Comparison of ENCODE assay signal across 18 cellular contexts in the genomic region with DNA sequence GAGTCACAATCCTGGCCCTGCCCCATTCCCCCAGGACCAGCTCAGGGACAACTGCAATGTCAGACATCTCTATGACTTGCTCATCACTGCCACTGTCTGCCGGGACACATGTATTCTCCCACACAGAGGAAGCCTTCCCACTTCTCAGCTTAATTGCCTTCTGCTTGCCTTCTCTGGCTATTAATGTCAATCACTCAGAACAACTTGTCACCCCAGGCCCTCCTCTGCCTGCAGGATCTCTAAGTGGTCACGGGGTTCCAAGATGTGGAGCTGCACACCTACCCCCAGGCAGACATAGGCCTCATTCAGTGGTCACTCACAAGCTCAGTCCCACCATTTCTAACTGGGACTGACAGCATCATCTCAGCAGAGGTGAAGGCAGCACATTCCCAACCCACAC.
"Had no signal": no experiment of that assay in that cellular context is flagged by ENCODE, and none has a peak within 500 bp of the region (broad histone marks: within the 10 kb centered on the region; RNA-seq: fewer than 3 reads in every experiment).

No MANE protein-coding gene starts in this region.

- H3K36me3 ChIP-seq: pancreas, right lobe of liver, suprapubic skin, thyroid gland, upper lobe of left lung, vagina had no signal

- H3K4me1 ChIP-seq: suprapubic skin, vagina had no signal

- H3K4me3 Mint-ChIP-seq: endodermal cell; mesothelial cell of epicardium; natural killer cell; stimulated activated effector memory CD8-positive, alpha-beta T cell treated with anti-CD3 and anti-CD28 coated beads, Interleukin-12 subunit alpha, Interleukin-12 subunit beta, amount 100 ng/mL, for 72 hours had no signal

- H3K4me3 ChIP-seq: hepatocyte, pancreas, right lobe of liver, suprapubic skin, thyroid gland, upper lobe of left lung, vagina had no signal

- H3K9me3 ChIP-seq: pancreas, right lobe of liver, suprapubic skin, thyroid gland, upper lobe of left lung, vagina had no signal

- H3K27me3 Mint-ChIP-seq: progenitor cell of endocrine pancreas had no signal

- H3K27me3 ChIP-seq: hepatocyte, pancreas, right lobe of liver, suprapubic skin, thyroid gland, upper lobe of left lung, vagina had no signal

- ATAC-seq: natural killer cell; pancreas; right lobe of liver; stimulated activated effector memory CD8-positive, alpha-beta T cell treated with anti-CD3 and anti-CD28 coated beads, Interleukin-12 subunit alpha, Interleukin-12 subunit beta, amount 100 ng/mL, for 72 hours; stimulated activated naive CD8-positive, alpha-beta T cell treated with anti-CD3 and anti-CD28 coated beads, Interleukin-15, Interleukin-2, amounts not matched to agents 100 U/mL and 50 U/mL, for 24 hours had no signal

- H3K36me3 Mint-ChIP-seq: mesothelial cell of epicardium; natural killer cell; stimulated activated effector memory CD8-positive, alpha-beta T cell treated with anti-CD3 and anti-CD28 coated beads, Interleukin-12 subunit alpha, Interleukin-12 subunit beta, amount 100 ng/mL, for 72 hours had no signal

- DNase-seq: effector CD4-positive, alpha-beta T cell; endodermal cell; foreskin melanocyte; natural killer cell; occipital lobe; pancreas; right lobe of liver; stimulated activated CD4-positive, alpha-beta T cell treated with anti-CD3 and anti-CD28 coated beads, Interleukin-4, amount 100 ng/mL, for 1 hour; stimulated activated CD8-positive, alpha-beta memory T cell treated with anti-CD3 and anti-CD28 coated beads, Interleukin-4, amount 100 ng/mL, for 48 hours; stimulated activated naive CD8-positive, alpha-beta T cell treated with anti-CD3 and anti-CD28 coated beads, Interleukin-15, Interleukin-2, amounts not matched to agents 100 U/mL and 50 U/mL, for 24 hours; thyroid gland; upper lobe of left lung had no signal

- H3K27ac Mint-ChIP-seq: endodermal cell; mesothelial cell of epicardium; natural killer cell; stimulated activated effector memory CD8-positive, alpha-beta T cell treated with anti-CD3 and anti-CD28 coated beads, Interleukin-12 subunit alpha, Interleukin-12 subunit beta, amount 100 ng/mL, for 72 hours had no signal

- H3K27ac ChIP-seq: pancreas, suprapubic skin, upper lobe of left lung, vagina had no signal

- H3K4me1 Mint-ChIP-seq: natural killer cell had no signal

- H3K9me3 Mint-ChIP-seq: endodermal cell; mesothelial cell of epicardium; natural killer cell; stimulated activated effector memory CD8-positive, alpha-beta T cell treated with anti-CD3 and anti-CD28 coated beads, Interleukin-12 subunit alpha, Interleukin-12 subunit beta, amount 100 ng/mL, for 72 hours had no signal
